In genomic region chr3:194937144-194937543, GRCh38 we compare ENCODE assay signal across 20 cellular contexts.
DNase-seq lines count a peak whose midpoint lies in the region; ATAC-seq and TF ChIP-seq lines count a peak whose summit lies in the region.
"Had no signal": no experiment of that assay in that cellular context is flagged by ENCODE, and none has a peak within 500 bp of the region (broad histone marks: within the 10 kb centered on the region; RNA-seq: fewer than 3 reads in every experiment).

No MANE protein-coding gene starts in this region.

- H3K9ac ChIP-seq in colonic mucosa (ENCODE audit: low read depth in 2 of 2, low read length in 2 of 2), result no peak overlapping the region

- peak; percentile 12 for DNase-seq in activated CD8-positive, alpha-beta memory T cell treated with anti-CD3 and anti-CD28 coated beads, Interleukin-2, amount 10 ng/mL, durations not matched to agents 7 days and 5 days
- DNase-seq in activated CD8-positive, alpha-beta memory T cell treated with anti-CD3 and anti-CD28 coated beads, Interleukin-2, amount 50 U/mL, for 4 hours, result no peak
- DNase-seq in colonic mucosa (peak; percentile 2), islet precursor cell (peak; percentile 22), sciatic nerve (ENCODE audit: low spot score) (peak; percentile 15), suprapubic skin (ENCODE audit: low spot score in 2 of 2) (no peak), nucleus accumbens (lab: John Stamatoyannopoulos, UW) (no peak), NCI-H526 (lab: John Stamatoyannopoulos, UW) (no peak)
- DNase-seq: 8988T; ACHN; AML-193; C1 segment of cervical spinal cord; Caco-2; CD4-positive, alpha-beta memory T cell; DMS153; DND-41; GOT3; HFFc6 had no signal

- no peak overlapping the region for H3K27ac ChIP-seq in colonic mucosa
- H3K27ac ChIP-seq in suprapubic skin, result no peak overlapping the region
- H3K27ac ChIP-seq: A549 had no signal

- H3K27me3 ChIP-seq in colonic mucosa (no peaks in the 10 kb centered on the region), suprapubic skin (no peaks in the 10 kb centered on the region)

- 96% methylated on average over 3 of the region's 5 CpGs for WGBS in suprapubic skin

- CTCF ChIA-PET in activated CD8-positive, alpha-beta memory T cell treated with anti-CD3 and anti-CD28 coated beads, Interleukin-2, amount 10 ng/mL, durations not matched to agents 7 days and 5 days (lab: Charles Lee), result no interaction called here

- H3K4me3 ChIP-seq in colonic mucosa (no peak overlapping the region), suprapubic skin (no peak overlapping the region)
- H3K4me3 ChIP-seq: A549, HAP-1 had no signal

- no peak for ATAC-seq in activated CD8-positive, alpha-beta memory T cell treated with anti-CD3 and anti-CD28 coated beads, Interleukin-2, amount 10 ng/mL, durations not matched to agents 7 days and 5 days
- no peak for ATAC-seq in sciatic nerve
- ATAC-seq: A549 had no signal

- H3K27ac Mint-ChIP-seq in activated CD8-positive, alpha-beta memory T cell treated with anti-CD3 and anti-CD28 coated beads, Interleukin-2, amount 10 ng/mL, durations not matched to agents 7 days and 5 days, result no peak overlapping the region
- H3K27ac Mint-ChIP-seq: CD4-positive, alpha-beta memory T cell; HFFc6 had no signal

- TF ChIP-seq CTCF in colonic mucosa (IDR thresholded peaks at IDR 0.05) (no peak), suprapubic skin (IDR thresholded peaks at IDR 0.05) (no peak)

- H3K9me3 ChIP-seq in colonic mucosa (no peaks in the 10 kb centered on the region), suprapubic skin (no peaks in the 10 kb centered on the region)
- H3K9me3 ChIP-seq: Caco-2, HAP-1 had no signal

- intact Hi-C loops in colonic mucosa (cut with DNase I) (no loop called here), sciatic nerve (cut with DNase I) (no loop called here)

- TF ChIP-seq POLR2A in suprapubic skin (IDR thresholded peaks at IDR 0.05), result no peak

- H3K36me3 ChIP-seq in colonic mucosa, result no peaks in the 10 kb centered on the region
- no peaks in the 10 kb centered on the region for H3K36me3 ChIP-seq in suprapubic skin
- H3K36me3 ChIP-seq: HAP-1 had no signal

- H3K4me1 Mint-ChIP-seq in activated CD8-positive, alpha-beta memory T cell treated with anti-CD3 and anti-CD28 coated beads, Interleukin-2, amount 10 ng/mL, durations not matched to agents 7 days and 5 days, result no peaks in the 10 kb centered on the region
- H3K4me1 Mint-ChIP-seq: CD4-positive, alpha-beta memory T cell had no signal

- H3K4me1 ChIP-seq in colonic mucosa (no peaks in the 10 kb centered on the region), suprapubic skin (no peaks in the 10 kb centered on the region)
- H3K4me1 ChIP-seq: A549, Caco-2, HAP-1 had no signal

- peaks cover 2% of the 10 kb centered on the region for H3K27me3 Mint-ChIP-seq in activated CD8-positive, alpha-beta memory T cell treated with anti-CD3 and anti-CD28 coated beads, Interleukin-2, amount 10 ng/mL, durations not matched to agents 7 days and 5 days

- H3K36me3 Mint-ChIP-seq in activated CD8-positive, alpha-beta memory T cell treated with anti-CD3 and anti-CD28 coated beads, Interleukin-2, amount 10 ng/mL, durations not matched to agents 7 days and 5 days, result no peaks in the 10 kb centered on the region
- H3K36me3 Mint-ChIP-seq: CD4-positive, alpha-beta memory T cell had no signal

- TF ChIP-seq EP300 in suprapubic skin (IDR thresholded peaks at IDR 0.05), result no peak

- no peaks in the 10 kb centered on the region for H3K9me3 Mint-ChIP-seq in activated CD8-positive, alpha-beta memory T cell treated with anti-CD3 and anti-CD28 coated beads, Interleukin-2, amount 10 ng/mL, durations not matched to agents 7 days and 5 days (ENCODE audit: low read depth)
- H3K9me3 Mint-ChIP-seq: HFFc6 had no signal

- no peak overlapping the region for H3K4me3 Mint-ChIP-seq in activated CD8-positive, alpha-beta memory T cell treated with anti-CD3 and anti-CD28 coated beads, Interleukin-2, amount 10 ng/mL, durations not matched to agents 7 days and 5 days
- H3K4me3 Mint-ChIP-seq: CD4-positive, alpha-beta memory T cell; HFFc6 had no signal

Comparison
In these comparisons a context has a peak if more than half of its experiments do, and no peak if none do; other contexts are left out.
1. DNase-seq: peak in activated CD8-positive, alpha-beta memory T cell treated with anti-CD3 and anti-CD28 coated beads, Interleukin-2, amount 10 ng/mL, durations not matched to agents 7 days and 5 days (single experiment), colonic mucosa (single experiment), islet precursor cell (single experiment) and sciatic nerve (single experiment); none in activated CD8-positive, alpha-beta memory T cell treated with anti-CD3 and anti-CD28 coated beads, Interleukin-2, amount 50 U/mL, for 4 hours (single experiment), suprapubic skin (0 of 2), nucleus accumbens (0 of 56) and NCI-H526 (0 of 2).